13 cellular contexts compared by ENCODE assay signal in the genomic region with DNA sequence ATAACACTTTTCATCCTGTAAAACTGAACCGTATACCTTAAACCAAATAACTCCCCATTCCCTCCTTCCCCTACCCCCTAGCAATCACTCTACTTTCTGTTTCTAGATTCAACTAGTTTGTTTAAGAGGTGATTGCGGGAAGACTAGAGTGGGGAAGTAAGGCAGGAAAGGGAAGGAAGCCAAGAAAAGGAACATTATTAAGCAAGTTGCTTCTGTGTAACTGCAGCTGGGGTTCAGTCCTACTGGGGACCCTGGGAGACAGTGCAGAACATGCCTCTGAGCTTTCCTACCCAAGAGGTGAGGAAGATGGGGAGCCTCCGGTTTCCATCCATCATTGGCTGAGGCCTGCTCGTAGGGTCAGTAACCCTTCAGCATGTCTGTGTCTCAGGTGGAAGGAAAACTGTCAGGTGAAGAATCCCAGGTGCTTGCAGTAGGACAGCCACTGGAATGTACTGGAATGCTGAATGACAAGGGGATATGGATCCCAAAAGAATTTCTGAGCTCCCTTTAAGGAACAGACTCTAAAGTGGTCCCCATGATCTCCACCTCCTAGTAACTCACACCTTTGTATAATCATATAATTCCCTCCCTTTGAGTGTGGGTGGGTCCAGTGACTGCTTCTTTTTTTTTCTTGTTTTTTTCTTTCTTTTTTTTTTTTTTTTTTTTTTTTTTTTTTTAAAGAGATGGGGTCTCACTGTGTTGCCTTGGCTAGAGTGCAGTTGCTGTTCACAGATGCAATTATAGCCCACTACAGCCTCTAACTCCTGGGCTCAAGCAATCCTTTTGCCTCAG. TPM values are rescaled to one million over a fixed set of nuclear protein-coding genes. Genes with fewer than 3 reads are reported as not detected.
DNase-seq lines count a peak whose midpoint lies in the region; ATAC-seq and TF ChIP-seq lines count a peak whose summit lies in the region.
"Had no signal": no experiment of that assay in that cellular context is flagged by ENCODE, and none has a peak within 500 bp of the region (broad histone marks: within the 10 kb centered on the region; RNA-seq: fewer than 3 reads in every experiment).

No MANE protein-coding gene starts in this region.

- H3K4me3 ChIP-seq in breast epithelium (no peak overlapping the region), subcutaneous abdominal adipose tissue (ENCODE audit: low read depth in 1 of 5, low read length in 5 of 5) (peak overlapping the region in 1 of 5 donors; percentile 7)

- H3K36me3 ChIP-seq in breast epithelium (no peaks in the 10 kb centered on the region), subcutaneous abdominal adipose tissue (ENCODE audit: control insufficient read depth in 5 of 5, insufficient read depth in 5 of 5, low read length in 5 of 5) (no peaks in the 10 kb centered on the region)

- H3K27ac ChIP-seq in breast epithelium = peak overlapping the region; percentile 75 to 82
- peak overlapping the region; percentile 52 for H3K27ac ChIP-seq in layer of hippocampus (ENCODE audit: low read depth, low read length)
- H3K27ac ChIP-seq in subcutaneous abdominal adipose tissue (ENCODE audit: low read depth, low read length) = peak overlapping the region; percentile 24

- no peak for ATAC-seq in HG03521 (IDR thresholded peaks at IDR 0.05; ENCODE audit: unreplicated experiment)
- ATAC-seq: activated T-cell treated with anti-CD3 and anti-CD28 coated beads, Interleukin-2, amount 50 U/mL, for 4 hours had no signal

- H3K27me3 ChIP-seq in breast epithelium = no peaks in the 10 kb centered on the region
- no peaks in the 10 kb centered on the region for H3K27me3 ChIP-seq in layer of hippocampus (ENCODE audit: control insufficient read depth, insufficient read depth, low read length)
- no peaks in the 10 kb centered on the region for H3K27me3 ChIP-seq in subcutaneous abdominal adipose tissue (ENCODE audit: control insufficient read depth in 5 of 5, insufficient read depth in 4 of 5, low read length in 5 of 5)

- DNase-seq in Kasumi-1 (lab: John Stamatoyannopoulos, UW) = peak; percentile 28 to 63
- DNase-seq in breast epithelium (ENCODE audit: low spot score in 2 of 2) = no peak
- DNase-seq in activated CD4-positive, alpha-beta T cell treated with anti-CD3 and anti-CD28 coated beads, Interleukin-2, amount 50 U/mL, for 1 hour = no peak
- no peak for DNase-seq in NCI-H69 (lab: John Stamatoyannopoulos, UW)
- no peak for DNase-seq in NCI-H1694 treated with DMSO at 0.1 percent for 48 hours (lab: John Stamatoyannopoulos, UW)
- DNase-seq: activated CD4-positive, CD25-positive, alpha-beta regulatory T cell; activated T-cell treated with anti-CD3 and anti-CD28 coated beads, Interleukin-2, amount 50 U/mL, for 4 hours; COR-L47; MM.1S; NCI-H510A had no signal

- TF ChIP-seq CTCF in breast epithelium (IDR thresholded peaks at IDR 0.05) = no peak

- TF ChIP-seq POLR2A in breast epithelium (IDR thresholded peaks at IDR 0.05) = no peak

- no peak overlapping the region for H3K9ac ChIP-seq in subcutaneous abdominal adipose tissue (ENCODE audit: low read length in 5 of 5)

- H3K9me3 ChIP-seq in breast epithelium (no peaks in the 10 kb centered on the region), subcutaneous abdominal adipose tissue (ENCODE audit: control insufficient read depth in 5 of 5, low read length in 5 of 5) (no peaks in the 10 kb centered on the region)

- H3K4me1 ChIP-seq in breast epithelium (no peaks in the 10 kb centered on the region), subcutaneous abdominal adipose tissue (ENCODE audit: control insufficient read depth in 5 of 5, insufficient read depth in 5 of 5, low read length in 5 of 5) (peaks cover 5 to 12% (median 8%) of the 10 kb centered on the region in 5 donors)

- intact Hi-C loops in breast epithelium (cut with DNase I; ENCODE audit: low total_unique reads) = no loop called here

RNA-seq across cellular contexts. Expression of a gene that starts 28.7 kb away (rescaled TPM):
- total RNA-seq in breast epithelium = 100 to 1,000 TPM; 287 to 603 (median 462) TPM

RNA-seq across cellular contexts. Expression of a gene that starts 34.7 kb away (rescaled TPM):
- total RNA-seq in breast epithelium = 10 to 100 TPM; 17.6 to 25.3 (median 22.0) TPM

Comparison
In these comparisons a context has a peak if more than half of its experiments do, and no peak if none do; other contexts are left out.
1. DNase-seq: peak in Kasumi-1 (2 of 2); none in breast epithelium (0 of 2), activated CD4-positive, alpha-beta T cell treated with anti-CD3 and anti-CD28 coated beads, Interleukin-2, amount 50 U/mL, for 1 hour (single experiment), NCI-H69 (single experiment) and NCI-H1694 treated with DMSO at 0.1 percent for 48 hours (single experiment).
2. H3K27ac ChIP-seq: peak in every context shown above with its lines; median percentile 78 in breast epithelium; 52 in layer of hippocampus; 24 in subcutaneous abdominal adipose tissue.